ENCODE assay signal across 9 cellular contexts in the genomic region with DNA sequence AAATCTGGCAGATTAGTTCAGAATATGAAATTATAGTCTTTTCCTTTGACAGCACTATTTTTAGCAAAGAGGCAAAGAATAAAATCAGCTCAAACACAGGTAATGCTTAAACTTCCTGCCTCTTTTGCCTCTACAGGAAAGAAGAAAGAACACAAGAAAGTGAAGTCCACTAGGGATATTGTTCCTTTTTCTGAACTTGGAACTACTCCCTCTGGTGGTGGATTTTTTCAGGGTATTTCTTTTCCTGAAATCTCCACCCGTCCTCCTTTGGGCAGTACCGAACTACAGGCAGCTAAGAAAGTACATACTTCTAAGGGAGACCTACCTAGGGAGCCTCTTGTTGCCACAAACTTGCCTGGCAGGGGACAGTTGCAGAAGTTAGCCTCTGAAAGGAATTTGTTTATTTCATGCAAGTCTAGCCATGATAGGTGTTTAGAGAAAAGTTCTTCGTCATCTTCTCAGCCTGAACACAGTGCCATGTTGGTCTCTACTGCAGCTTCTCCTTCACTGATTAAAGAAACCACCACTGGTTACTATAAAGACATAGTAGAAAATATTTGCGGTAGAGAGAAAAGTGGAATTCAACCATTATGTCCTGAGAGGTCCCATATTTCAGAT. TPM values are rescaled to one million over a fixed set of nuclear protein-coding genes. Genes with fewer than 3 reads are reported as not detected.
DNase-seq lines count a peak whose midpoint lies in the region; ATAC-seq and TF ChIP-seq lines count a peak whose summit lies in the region.
"Had no signal": no experiment of that assay in that cellular context is flagged by ENCODE, and none has a peak within 500 bp of the region (broad histone marks: within the 10 kb centered on the region; RNA-seq: fewer than 3 reads in every experiment).

No MANE protein-coding gene starts in this region.

- BruUV-seq in HCT116 (replicated peaks; lab: Mats Ljungman, UMichigan) (no TSS peak), PC-9 (replicated peaks; lab: Mats Ljungman, UMichigan) (no TSS peak)

- H3K79me2 ChIP-seq in HCT116 (ENCODE audit: insufficient read depth, low read length) (peaks cover 98% of the 10 kb centered on the region), PC-9 (ENCODE audit: low read depth) (peaks cover 48% of the 10 kb centered on the region), osteoblast (ENCODE audit: insufficient read depth, low read length) (peaks cover 40% of the 10 kb centered on the region)

- H3K27ac ChIP-seq in HCT116 (ENCODE audit: low read depth, low read length) (no peak overlapping the region), PC-9 (peak overlapping the region; percentile 35; the same call in 1 of the 2 replicates), osteoblast (ENCODE audit: low read depth, low read length) (no peak overlapping the region)
- H3K27ac ChIP-seq: BLaER1 had no signal

- peak; percentile 87 for ATAC-seq in HCT116
- no peak for ATAC-seq in GM21786 (IDR thresholded peaks at IDR 0.05; ENCODE audit: unreplicated experiment)

- H3K9ac ChIP-seq in HCT116 (ENCODE audit: low read length): no peak overlapping the region
- H3K9ac ChIP-seq: BLaER1 had no signal

- no peak overlapping the region for H3K4me2 ChIP-seq in HCT116 (ENCODE audit: low read length)
- H3K4me2 ChIP-seq in PC-9: no peak overlapping the region
- H3K4me2 ChIP-seq in osteoblast (ENCODE audit: insufficient read depth, low read length): no peak overlapping the region
- H3K4me2 ChIP-seq: BLaER1 had no signal

- TF ChIP-seq POLR2A in HCT116 (IDR thresholded peaks at IDR 0.05; ENCODE audit: borderline replicate concordance, extremely low read depth, insufficient read depth, insufficient read length): no peak

- CTCF ChIA-PET in HCT116 (lab: Charles Lee) (interaction anchor here (0.7 to 1.3 kb wide), 14 partner anchors 11 to 288 kb away, joined by 3 to 16 read pairs (median 4); partner anchors contain the start of gene TMPO), PC-9 (lab: Charles Lee) (interaction anchor here (0.5 to 1.6 kb wide), 4 partner anchors 34 to 115 kb away, joined by 3 to 8 read pairs (median 4); no protein-coding TSS in a partner anchor)

- peak; percentile 59 to 80 (median 74); a peak in 5 of 6 replicates for TF ChIP-seq CTCF in HCT116 (IDR thresholded peaks at IDR 0.05 in 2 of 3, conservative IDR thresholded peaks at IDR 0.05 in 1 of 3; ENCODE audit: borderline replicate concordance in 1 of 3, insufficient read depth in 1 of 3, low read depth in 2 of 3, low read length in 2 of 3)
- peak; percentile 79 for TF ChIP-seq CTCF in PC-9 (conservative IDR thresholded peaks at IDR 0.05)
- TF ChIP-seq CTCF in osteoblast (IDR thresholded peaks at IDR 0.05; ENCODE audit: extremely low read depth, low read depth, low read length): peak; percentile 71

- peak; percentile 48 for TF ChIP-seq RAD21 in HCT116 (IDR thresholded peaks at IDR 0.05; ENCODE audit: low read depth)

- H3K36me3 ChIP-seq in HCT116 (ENCODE audit: control insufficient read depth in 1 of 2, insufficient read depth in 2 of 2, low read length in 2 of 2) (peaks cover 56 to 73% of the 10 kb centered on the region in 2 experiments), PC-9 (ENCODE audit: low read depth) (peaks cover 30% of the 10 kb centered on the region), osteoblast (ENCODE audit: insufficient read depth, low read length) (peaks cover 30% of the 10 kb centered on the region)

- H2AFZ ChIP-seq in HCT116 (ENCODE audit: low read depth, low read length, poor library complexity, severe bottlenecking): no peak overlapping the region
- no peak overlapping the region for H2AFZ ChIP-seq in PC-9
- H2AFZ ChIP-seq in osteoblast (ENCODE audit: low read length): no peak overlapping the region

- no peaks in the 10 kb centered on the region for H3K4me1 ChIP-seq in HCT116 (ENCODE audit: control insufficient read depth in 1 of 2, insufficient read depth in 2 of 2, low read length in 2 of 2)
- H3K4me1 ChIP-seq in PC-9 (replicated peaks; ENCODE audit: insufficient read depth): no peaks in the 10 kb centered on the region
- H3K4me1 ChIP-seq in osteoblast (ENCODE audit: insufficient read depth, low read length): no peaks in the 10 kb centered on the region
- H3K4me1 ChIP-seq: BLaER1 had no signal

- H3K27me3 ChIP-seq in HCT116 (ENCODE audit: insufficient read depth, low read length) (no peaks in the 10 kb centered on the region), PC-9 (ENCODE audit: insufficient read depth, low read depth) (no peaks in the 10 kb centered on the region), osteoblast (ENCODE audit: insufficient read depth, low read length) (no peaks in the 10 kb centered on the region)
- H3K27me3 ChIP-seq: BLaER1 had no signal

- H3K9me3 ChIP-seq in HCT116 (ENCODE audit: control insufficient read depth in 1 of 2, insufficient read depth in 1 of 2, low read depth in 1 of 2, low read length in 2 of 2) (no peaks in the 10 kb centered on the region), PC-9 (ENCODE audit: insufficient read depth, low read depth) (no peaks in the 10 kb centered on the region), osteoblast (ENCODE audit: low read depth, low read length) (no peaks in the 10 kb centered on the region)
- H3K9me3 ChIP-seq: BLaER1 had no signal

- H3K9me2 ChIP-seq in HCT116 (ENCODE audit: insufficient read depth) (no peaks in the 10 kb centered on the region), PC-9 (ENCODE audit: insufficient read depth) (no peaks in the 10 kb centered on the region)

- H4K20me1 ChIP-seq in HCT116 (ENCODE audit: insufficient read depth) (peaks cover 23% of the 10 kb centered on the region; the same call in 1 of the 2 replicates), PC-9 (ENCODE audit: insufficient read depth) (peaks cover 1% of the 10 kb centered on the region; the same call in 1 of the 2 replicates), osteoblast (ENCODE audit: insufficient read depth, low read length) (no peaks in the 10 kb centered on the region)

- POLR2A ChIA-PET in HCT116 (lab: Charles Lee) (no interaction called here), PC-9 (lab: Charles Lee; ENCODE audit: unreplicated experiment) (no interaction called here)

- DNase-seq in DMS153 (lab: John Stamatoyannopoulos, UW) (peak; percentile 18), DMS153 treated with DMSO at 0.1 percent for 48 hours (lab: John Stamatoyannopoulos, UW; ENCODE audit: unreplicated experiment) (no peak), HCT116 (ENCODE audit: low read depth, low spot score) (peak; percentile 60), PC-9 (peak in 1 of 2 experiments; percentile 39), osteoblast (ENCODE audit: insufficient read length, low spot score, missing footprints) (peak; percentile 83), posterior cingulate gyrus (no peak)
- peak; percentile 9 for DNase-seq in effector CD4-positive, alpha-beta T cell

- H3K4me3 ChIP-seq in HCT116 (replicated peaks in 1 of 2; ENCODE audit: low read depth in 1 of 2, low read length in 2 of 2) (no peak overlapping the region), PC-9 (no peak overlapping the region), osteoblast (ENCODE audit: insufficient read depth, low read length) (no peak overlapping the region)
- H3K4me3 ChIP-seq: BLaER1 had no signal

- intact Hi-C loops in HCT116 (cut with micrococcal nuclease): loop anchor here (2.0 to 5.0 kb wide), 3 partner anchors 40 to 466 kb away; no protein-coding TSS in a partner anchor
- intact Hi-C loops in PC-9 (cut with micrococcal nuclease; ENCODE audit: unreplicated experiment): loop anchor here (1.0 kb wide), 1 partner anchor 122 kb away; no protein-coding TSS in a partner anchor
- intact Hi-C loops in posterior cingulate gyrus (cut with DNase I): no loop called here

- H3F3A ChIP-seq in PC-9 (ENCODE audit: insufficient read depth, low read depth): peaks cover 21% of the 10 kb centered on the region

- RAD21 ChIA-PET in HCT116 (lab: Charles Lee; ENCODE audit: low non-redundant PET in 1 of 2, low total read pairs in 2 of 2, uncharacterized antibody in 2 of 2, unreplicated experiment in 2 of 2): no interaction called here

TF ChIP-seq in HCT116, 20 proteins besides CTCF, POLR2A, EP300 and RAD21:
- TF ChIP-seq CEBPB (IDR thresholded peaks at IDR 0.05; ENCODE audit: low read depth): no peak
- peak; percentile 15; the same call in 1 of the 2 replicates for TF ChIP-seq POLR2AphosphoS5 (IDR thresholded peaks at IDR 0.05; ENCODE audit: low read depth, low read length)
- no peak for TF ChIP-seq EZH2 (IDR thresholded peaks at IDR 0.05)
- TF ChIP-seq ZBTB33 (IDR thresholded peaks at IDR 0.05; ENCODE audit: extremely low read depth, insufficient replicate concordance, low read length): no peak
- TF ChIP-seq SP1 (IDR thresholded peaks at IDR 0.05; ENCODE audit: low read depth): no peak
- TF ChIP-seq TCF7L2 (IDR thresholded peaks at IDR 0.05; ENCODE audit: borderline replicate concordance, extremely low read depth, insufficient read depth, insufficient read length): no peak

RNA-seq across cellular contexts. Expression of gene TMPO, which starts 17.4 kb away (rescaled TPM):
- 207 TPM for total RNA-seq in HCT116 (2021; ENCODE audit: unreplicated experiment)
- polyA plus RNA-seq in HCT116 (2012): 38.6 and 56.5 TPM in 2 replicates
- 143 and 171 TPM in 2 replicates for total RNA-seq in PC-9 (2021)
- 46.9 and 52.1 TPM in 2 replicates for total RNA-seq in osteoblast

Comparison
In these comparisons a context has a peak if more than half of its experiments do, and no peak if none do; other contexts are left out.
1. DNase-seq: peak in DMS153 (single experiment), HCT116 (single experiment), effector CD4-positive, alpha-beta T cell (single experiment) and osteoblast (single experiment); none in DMS153 treated with DMSO at 0.1 percent for 48 hours (single experiment) and posterior cingulate gyrus (0 of 10).
2. Peak in every context shown above with its lines, with median percentiles within 50 percentile points of each other: CTCF ChIP-seq.